Comparison of ENCODE assay signal across 32 cellular contexts in the genomic region with DNA sequence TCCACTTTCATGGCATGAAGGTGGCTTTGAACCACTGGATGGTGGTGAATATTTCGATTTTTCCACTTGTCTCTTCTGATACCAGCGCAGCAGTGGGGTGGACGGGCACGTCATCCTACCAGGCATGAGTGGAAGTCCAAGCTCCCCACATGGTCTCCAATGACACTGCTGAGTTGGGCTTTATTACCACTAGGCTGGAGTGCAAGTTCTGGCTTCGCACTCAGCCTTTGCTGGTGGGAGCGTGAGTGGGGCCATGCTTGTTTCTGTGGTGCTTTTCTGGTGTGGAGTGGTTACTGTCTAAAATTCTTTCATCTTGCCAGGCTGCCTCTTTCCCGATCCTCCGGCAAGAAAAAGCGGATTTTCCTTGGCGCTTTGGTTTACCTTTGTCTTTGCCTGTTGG.
"Had no signal": no experiment of that assay in that cellular context is flagged by ENCODE, and none has a peak within 500 bp of the region (broad histone marks: within the 10 kb centered on the region; RNA-seq: fewer than 3 reads in every experiment).

No MANE protein-coding gene starts in this region.

- H3K4me3 Mint-ChIP-seq: activated B cell treated with CpG ODN at 0.5 μM for 24 hours; activated CD4-positive, alpha-beta memory T cell treated with anti-CD3 and anti-CD28 coated beads for 36 hours; activated CD4-positive, alpha-beta T cell treated with anti-CD3 and anti-CD28 coated beads for 36 hours; activated CD4-positive, alpha-beta T cell treated with anti-CD3 and anti-CD28 coated beads, Interleukin-2, amount 10 ng/mL, durations not matched to agents 24 days and 14 days; activated naive CD4-positive, alpha-beta T cell treated with anti-CD3 and anti-CD28 coated beads for 36 hours; activated naive CD4-positive, alpha-beta T cell treated with anti-CD3 and anti-CD28 coated beads, Interleukin-2, amount 50 U/mL, for 24 hours; activated naive CD8-positive, alpha-beta T cell treated with anti-CD3 and anti-CD28 coated beads for 36 hours; activated naive CD8-positive, alpha-beta T cell treated with anti-CD3 and anti-CD28 coated beads, Interleukin-2, amount 50 U/mL, for 24 hours; activated T-helper 1 cell treated with anti-CD3 and anti-CD28 coated beads, Interleukin-12 subunit alpha, Interleukin-12 subunit beta, Interleukin-2, Interleukin-4 antibody, amounts not matched to agents 30 ng/mL and 10 ng/mL and 1 ng/mL, durations not matched to agents 14 hours and 24 hours and 36 hours; T-helper 2 cell treated with Interferon-gamma antibody and Interleukin-4, amounts not matched to agents 5 μg/mL and 100 μg/mL, for 36 hours had no signal

- H3K36me3 ChIP-seq: adrenal gland, colonic mucosa, WERI-Rb-1 had no signal

- H3K9me3 ChIP-seq: adrenal gland, colonic mucosa had no signal

- H3K4me1 Mint-ChIP-seq: activated B cell treated with CpG ODN at 0.5 μM for 24 hours had no signal

- H3K27ac Mint-ChIP-seq: activated B cell treated with CpG ODN at 0.5 μM for 24 hours; activated CD4-positive, alpha-beta memory T cell treated with anti-CD3 and anti-CD28 coated beads for 36 hours; activated CD4-positive, alpha-beta T cell treated with anti-CD3 and anti-CD28 coated beads for 36 hours; activated CD4-positive, alpha-beta T cell treated with anti-CD3 and anti-CD28 coated beads, Interleukin-2, amount 10 ng/mL, durations not matched to agents 24 days and 14 days; activated naive CD4-positive, alpha-beta T cell treated with anti-CD3 and anti-CD28 coated beads for 36 hours; activated naive CD8-positive, alpha-beta T cell treated with anti-CD3 and anti-CD28 coated beads for 36 hours; activated naive CD8-positive, alpha-beta T cell treated with anti-CD3 and anti-CD28 coated beads, Interleukin-2, amount 50 U/mL, for 24 hours; activated T-helper 1 cell treated with anti-CD3 and anti-CD28 coated beads, Interleukin-12 subunit alpha, Interleukin-12 subunit beta, Interleukin-2, Interleukin-4 antibody, amounts not matched to agents 30 ng/mL and 10 ng/mL and 1 ng/mL, durations not matched to agents 14 hours and 24 hours and 36 hours; activated T-helper 2 cell treated with anti-CD3 and anti-CD28 coated beads, Interferon-gamma antibody, Interleukin-2, Interleukin-4, amounts not matched to agents 10 μg/mL and 5 μg/mL and 100 μg/mL, durations not matched to agents 14 hours and 24 hours and 36 hours; T-helper 17 cell; T-helper 2 cell treated with Interferon-gamma antibody and Interleukin-4, amounts not matched to agents 5 μg/mL and 100 μg/mL, for 36 hours had no signal

- H3K27me3 ChIP-seq: adrenal gland, body of pancreas, colonic mucosa had no signal

- FAIRE-seq: endometrium, endothelial cell of umbilical vein, frontal cortex had no signal

- H3K27ac ChIP-seq: adrenal gland, body of pancreas, colonic mucosa, epithelial cell of prostate, WERI-Rb-1 had no signal

- ATAC-seq: activated CD4-positive, alpha-beta T cell treated with anti-CD3 and anti-CD28 coated beads for 36 hours; activated CD4-positive, CD25-positive, alpha-beta regulatory T cell treated with anti-CD3 and anti-CD28 coated beads, Interleukin-2, amount 50 U/mL, for 24 hours; activated naive CD8-positive, alpha-beta T cell treated with anti-CD3 and anti-CD28 coated beads, Interleukin-2, amount 50 U/mL, for 24 hours; body of pancreas; T-helper 17 cell had no signal

- DNase-seq: activated B cell treated with CpG ODN at 0.5 μM for 24 hours; activated CD4-positive, alpha-beta memory T cell treated with anti-CD3 and anti-CD28 coated beads for 36 hours; activated CD4-positive, alpha-beta T cell treated with anti-CD3 and anti-CD28 coated beads for 36 hours; activated CD4-positive, alpha-beta T cell treated with anti-CD3 and anti-CD28 coated beads, Interleukin-2, amount 10 ng/mL, durations not matched to agents 24 days and 14 days; activated CD8-positive, alpha-beta memory T cell treated with anti-CD3 and anti-CD28 coated beads, Interleukin-2, amount 50 U/mL, for 4 hours; activated effector memory CD4-positive, alpha-beta T cell treated with anti-CD3 and anti-CD28 coated beads, Interleukin-2, amount 50 U/mL, for 16 hours; activated naive CD4-positive, alpha-beta T cell treated with anti-CD3 and anti-CD28 coated beads for 36 hours; activated naive CD8-positive, alpha-beta T cell treated with anti-CD3 and anti-CD28 coated beads for 36 hours; activated naive CD8-positive, alpha-beta T cell treated with anti-CD3 and anti-CD28 coated beads, Interleukin-2, amount 50 U/mL, for 24 hours; activated T-cell treated with anti-CD3 and anti-CD28 coated beads, Interleukin-2, amount 50 U/mL, for 1 hour; activated T-cell treated with anti-CD3 and anti-CD28 coated beads, Interleukin-2, amount 50 U/mL, for 48 hours; adrenal gland; amygdala; aorta; body of pancreas; caudate nucleus; colonic mucosa; effector CD8-positive, alpha-beta T cell; foreskin fibroblast; T-helper 1 cell; T-helper 17 cell; T1000; WERI-Rb-1 had no signal

- H3K27me3 Mint-ChIP-seq: activated CD4-positive, alpha-beta T cell treated with anti-CD3 and anti-CD28 coated beads, Interleukin-2, amount 10 ng/mL, durations not matched to agents 24 days and 14 days; activated naive CD4-positive, alpha-beta T cell treated with anti-CD3 and anti-CD28 coated beads, Interleukin-2, amount 50 U/mL, for 24 hours; activated naive CD8-positive, alpha-beta T cell treated with anti-CD3 and anti-CD28 coated beads for 36 hours; T-helper 17 cell had no signal

- H3K4me1 ChIP-seq: adrenal gland, body of pancreas, colonic mucosa had no signal

- H3K4me3 ChIP-seq: adrenal gland, body of pancreas, colonic mucosa had no signal
